In genomic region chr9:126499005-126499910, GRCh38 we compare ENCODE assay signal across 8 cellular contexts.
DNase-seq lines count a peak whose midpoint lies in the region; ATAC-seq and TF ChIP-seq lines count a peak whose summit lies in the region.

No MANE protein-coding gene starts in this region.

- peak overlapping the region; percentile 87 for H3K4me2 ChIP-seq in neural progenitor cell

- H3K4me3 ChIP-seq in NT2/D1 (ENCODE audit: insufficient read length, low read depth) = peak overlapping the region; percentile 60
- peak overlapping the region; percentile 53 for H3K4me3 ChIP-seq in fibroblast of villous mesenchyme (ENCODE audit: low read depth, low read length)
- peak overlapping the region; percentile 51 for H3K4me3 ChIP-seq in neural progenitor cell

- H3K27me3 ChIP-seq in NT2/D1 (ENCODE audit: insufficient read depth, insufficient read length) = peaks cover 18% of the 10 kb centered on the region
- peaks cover 16% of the 10 kb centered on the region for H3K27me3 ChIP-seq in neural progenitor cell

- peaks cover 21% of the 10 kb centered on the region for H3K4me1 ChIP-seq in NT2/D1 (ENCODE audit: insufficient read depth, insufficient read length)
- no peaks in the 10 kb centered on the region for H3K4me1 ChIP-seq in neural progenitor cell

- peak overlapping the region; percentile 83 for H3K9ac ChIP-seq in NT2/D1 (ENCODE audit: insufficient read length, low read depth)
- no peak overlapping the region for H3K9ac ChIP-seq in neural progenitor cell

- peak overlapping the region; percentile 49 for H3K4me3 Mint-ChIP-seq in activated T-helper 1 cell treated with anti-CD3 and anti-CD28 coated beads, Interleukin-12 subunit alpha, Interleukin-12 subunit beta, Interleukin-2, Interleukin-4 antibody, amounts not matched to agents 30 ng/mL and 10 ng/mL and 1 ng/mL, durations not matched to agents 14 hours and 24 hours and 36 hours
- H3K4me3 Mint-ChIP-seq in neural progenitor cell = peak overlapping the region; percentile 81

- no peaks in the 10 kb centered on the region for H3K36me3 ChIP-seq in NT2/D1 (ENCODE audit: insufficient read depth, insufficient read length, low read length)
- H3K36me3 ChIP-seq in neural progenitor cell = no peaks in the 10 kb centered on the region

- H3K36me3 Mint-ChIP-seq in activated T-helper 1 cell treated with anti-CD3 and anti-CD28 coated beads, Interleukin-12 subunit alpha, Interleukin-12 subunit beta, Interleukin-2, Interleukin-4 antibody, amounts not matched to agents 30 ng/mL and 10 ng/mL and 1 ng/mL, durations not matched to agents 14 hours and 24 hours and 36 hours (ENCODE audit: low read depth) = no peaks in the 10 kb centered on the region
- no peaks in the 10 kb centered on the region for H3K36me3 Mint-ChIP-seq in neural progenitor cell

- peaks cover 18% of the 10 kb centered on the region for H3K27me3 Mint-ChIP-seq in activated T-helper 1 cell treated with anti-CD3 and anti-CD28 coated beads, Interleukin-12 subunit alpha, Interleukin-12 subunit beta, Interleukin-2, Interleukin-4 antibody, amounts not matched to agents 30 ng/mL and 10 ng/mL and 1 ng/mL, durations not matched to agents 14 hours and 24 hours and 36 hours (ENCODE audit: insufficient read depth)
- peaks cover 10% of the 10 kb centered on the region for H3K27me3 Mint-ChIP-seq in neural progenitor cell (ENCODE audit: insufficient read depth, low read depth)

- no peak overlapping the region for H3K27ac ChIP-seq in neural progenitor cell

- peaks cover 44% of the 10 kb centered on the region for H4K20me1 ChIP-seq in neural progenitor cell (ENCODE audit: low read depth)

- TF ChIP-seq CTCF in AG09319 (IDR thresholded peaks at IDR 0.05; ENCODE audit: low read depth, low read length) = peak; percentile 91
- TF ChIP-seq CTCF in GM20000 (IDR thresholded peaks at IDR 0.05; ENCODE audit: extremely low read depth, missing control alignments) = peak; percentile 90
- TF ChIP-seq CTCF in fibroblast of villous mesenchyme (IDR thresholded peaks at IDR 0.05; ENCODE audit: insufficient read depth, low read depth, low read length) = peak; percentile 98
- peak; percentile 100 for TF ChIP-seq CTCF in neural progenitor cell (IDR thresholded peaks at IDR 0.05)

- intact Hi-C loops in activated T-helper 1 cell treated with anti-CD3 and anti-CD28 coated beads, Interleukin-12 subunit alpha, Interleukin-12 subunit beta, Interleukin-2, Interleukin-4 antibody, amounts not matched to agents 30 ng/mL and 10 ng/mL and 1 ng/mL, durations not matched to agents 14 hours and 24 hours and 36 hours (cut with micrococcal nuclease) = loop anchor here (1.0 to 10.0 kb wide), 3 partner anchors 59 to 354 kb away; no protein-coding TSS in a partner anchor

- H3K4me1 Mint-ChIP-seq in activated T-helper 1 cell treated with anti-CD3 and anti-CD28 coated beads, Interleukin-12 subunit alpha, Interleukin-12 subunit beta, Interleukin-2, Interleukin-4 antibody, amounts not matched to agents 30 ng/mL and 10 ng/mL and 1 ng/mL, durations not matched to agents 14 hours and 24 hours and 36 hours (ENCODE audit: low read depth) = no peaks in the 10 kb centered on the region
- H3K4me1 Mint-ChIP-seq in neural progenitor cell = peaks cover 12% of the 10 kb centered on the region

- H2AFZ ChIP-seq in neural progenitor cell (replicated peaks) = peak overlapping the region; percentile 20

- ATAC-seq in HG03520 (IDR thresholded peaks at IDR 0.05; ENCODE audit: unreplicated experiment) = no peak

- DNase-seq in AG09319 (ENCODE audit: extremely low read depth, low read depth) (no peak), GM20000 (ENCODE audit: low spot score) (peak; percentile 74), NT2/D1 (ENCODE audit: low read depth, low spot score) (no peak), fibroblast of villous mesenchyme (ENCODE audit: low read depth) (peak; percentile 55), neural progenitor cell (ENCODE audit: low spot score) (peak; percentile 84), SIG-M5 treated with dmso at 0.1 percent for 504 hours (lab: John Stamatoyannopoulos, UW; ENCODE audit: unreplicated experiment) (no peak)
- DNase-seq in activated T-helper 1 cell treated with anti-CD3 and anti-CD28 coated beads, Interleukin-12 subunit alpha, Interleukin-12 subunit beta, Interleukin-2, Interleukin-4 antibody, amounts not matched to agents 30 ng/mL and 10 ng/mL and 1 ng/mL, durations not matched to agents 14 hours and 24 hours and 36 hours (ENCODE audit: low spot score) = peak; percentile 10

- H3F3A ChIP-seq in neural progenitor cell (ENCODE audit: low read depth) = no peaks in the 10 kb centered on the region

- no peak overlapping the region for H3K27ac Mint-ChIP-seq in activated T-helper 1 cell treated with anti-CD3 and anti-CD28 coated beads, Interleukin-12 subunit alpha, Interleukin-12 subunit beta, Interleukin-2, Interleukin-4 antibody, amounts not matched to agents 30 ng/mL and 10 ng/mL and 1 ng/mL, durations not matched to agents 14 hours and 24 hours and 36 hours
- no peak overlapping the region for H3K27ac Mint-ChIP-seq in neural progenitor cell

- H3K9me3 ChIP-seq in NT2/D1 (ENCODE audit: insufficient read depth, low read length) = no peaks in the 10 kb centered on the region
- no peaks in the 10 kb centered on the region for H3K9me3 ChIP-seq in neural progenitor cell (ENCODE audit: low read depth)

- H3K79me2 ChIP-seq in neural progenitor cell (ENCODE audit: low read depth) = no peaks in the 10 kb centered on the region

- H3K9me3 Mint-ChIP-seq in activated T-helper 1 cell treated with anti-CD3 and anti-CD28 coated beads, Interleukin-12 subunit alpha, Interleukin-12 subunit beta, Interleukin-2, Interleukin-4 antibody, amounts not matched to agents 30 ng/mL and 10 ng/mL and 1 ng/mL, durations not matched to agents 14 hours and 24 hours and 36 hours = no peaks in the 10 kb centered on the region
- no peaks in the 10 kb centered on the region for H3K9me3 Mint-ChIP-seq in neural progenitor cell

Comparison
In these comparisons a context has a peak if more than half of its experiments do, and no peak if none do; other contexts are left out.
1. DNase-seq: peak in GM20000 (single experiment), activated T-helper 1 cell treated with anti-CD3 and anti-CD28 coated beads, Interleukin-12 subunit alpha, Interleukin-12 subunit beta, Interleukin-2, Interleukin-4 antibody, amounts not matched to agents 30 ng/mL and 10 ng/mL and 1 ng/mL, durations not matched to agents 14 hours and 24 hours and 36 hours (single experiment), fibroblast of villous mesenchyme (single experiment) and neural progenitor cell (single experiment); none in AG09319 (single experiment), NT2/D1 (single experiment) and SIG-M5 treated with dmso at 0.1 percent for 504 hours (single experiment).
2. Peak in every context shown above with its lines, with median percentiles within 50 percentile points of each other: CTCF ChIP-seq and H3K4me3 ChIP-seq.